ENCODE assay signal across 12 cellular contexts in the genomic region with DNA sequence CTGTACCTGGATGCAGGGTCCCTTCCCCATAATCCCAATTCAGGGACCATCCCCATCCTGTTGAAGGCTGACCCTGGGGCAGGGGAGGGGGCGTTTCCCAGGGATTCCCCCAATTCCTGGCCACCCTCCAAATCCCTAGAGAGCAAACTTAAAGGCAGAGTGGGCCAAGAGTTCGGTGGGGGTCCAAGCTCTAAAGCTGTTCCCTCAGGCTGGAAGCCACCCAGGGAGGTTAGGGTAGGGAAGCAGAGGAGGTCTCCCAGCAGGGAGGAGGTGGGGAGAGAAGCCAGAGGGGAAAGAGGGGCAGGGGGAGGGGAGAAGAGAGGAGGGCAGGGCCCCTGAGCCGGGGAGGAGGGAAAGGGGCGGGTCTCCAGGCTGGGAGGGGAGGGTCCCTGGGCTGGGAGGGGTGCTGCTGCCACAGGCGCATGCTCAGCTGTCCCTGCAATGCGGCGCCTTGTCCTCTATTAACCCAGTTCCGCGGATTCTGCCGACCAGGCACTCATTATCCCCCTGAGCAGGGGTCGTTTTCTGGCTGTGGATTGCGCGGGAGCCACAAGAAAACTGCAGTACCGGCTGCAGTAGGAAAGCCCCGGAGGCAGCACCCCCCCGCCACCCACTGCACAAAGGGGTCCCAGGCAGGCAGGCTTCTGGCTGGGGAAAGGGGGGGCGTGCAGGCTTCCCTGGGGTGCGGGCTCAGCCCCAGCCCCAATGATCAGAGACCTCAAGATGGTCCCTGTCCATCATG. TPM values are rescaled to one million over a fixed set of nuclear protein-coding genes. Genes with fewer than 3 reads are reported as not detected.
DNase-seq lines count a peak whose midpoint lies in the region; ATAC-seq, FAIRE-seq and TF ChIP-seq lines count a peak whose summit lies in the region.
"Had no signal": no experiment of that assay in that cellular context is flagged by ENCODE, and none has a peak within 500 bp of the region (broad histone marks: within the 10 kb centered on the region; RNA-seq: fewer than 3 reads in every experiment).

No MANE protein-coding gene starts in this region.

- peak overlapping the region; percentile 50; the same call in 1 of the 2 replicates for H3K9ac ChIP-seq in HUES64 (ENCODE audit: low read depth, low read length)

- WGBS in HUES64 = 14% methylated on average over 18 of the region's 18 CpGs
- WGBS in small intestine, 3 donors = 21 to 28% (median 22%) methylated on average over 15 to 18 of the region's 18 CpGs

- no peaks in the 10 kb centered on the region for H3K9me3 Mint-ChIP-seq in WTC11

- H3K36me3 ChIP-seq in HUES64 (ENCODE audit: insufficient read depth, low read length) (no peaks in the 10 kb centered on the region), small intestine (ENCODE audit: control insufficient read depth in 2 of 2, insufficient read depth in 2 of 2, low read length in 2 of 2) (no peaks in the 10 kb centered on the region)
- H3K36me3 ChIP-seq: thoracic aorta had no signal

- peaks cover 13% of the 10 kb centered on the region for H3K4me1 ChIP-seq in HUES64 (ENCODE audit: insufficient read depth, low read length)
- no peaks in the 10 kb centered on the region for H3K4me1 ChIP-seq in small intestine (ENCODE audit: control insufficient read depth in 2 of 2, insufficient read depth in 1 of 2, low read depth in 1 of 2, low read length in 1 of 2)
- H3K4me1 ChIP-seq: Caco-2 had no signal

- H3K27me3 ChIP-seq in HUES64 (ENCODE audit: insufficient read depth, low read length) (peaks cover 34% of the 10 kb centered on the region), small intestine (ENCODE audit: control insufficient read depth in 2 of 2, insufficient read depth in 2 of 2, low read length in 2 of 2) (no peaks in the 10 kb centered on the region)

- H3K4me1 Mint-ChIP-seq in WTC11 = peaks cover 3% of the 10 kb centered on the region; the same call in 1 of the 2 replicates

- H3K4me3 Mint-ChIP-seq in WTC11 = peak overlapping the region; percentile 47

- peaks cover 18% of the 10 kb centered on the region for H3K27me3 Mint-ChIP-seq in WTC11 (ENCODE audit: low read depth)

- POLR2A ChIA-PET in WTC11 (lab: Charles Lee) = no interaction called here

- no peak overlapping the region for H3K27ac Mint-ChIP-seq in WTC11

- ATAC-seq in WTC11 = peak; percentile 97
- no peak for ATAC-seq in HG03520 (IDR thresholded peaks at IDR 0.05; ENCODE audit: unreplicated experiment)
- ATAC-seq in GM18909 (IDR thresholded peaks at IDR 0.05; ENCODE audit: poor library complexity, unreplicated experiment) = no peak
- ATAC-seq in GM21447 (IDR thresholded peaks at IDR 0.05; ENCODE audit: unreplicated experiment) = no peak

- H3K36me3 Mint-ChIP-seq in WTC11 = no peaks in the 10 kb centered on the region

- CTCF ChIA-PET in WTC11 (lab: Charles Lee) = interaction anchor here (0.6 to 2.1 kb wide), 6 partner anchors 10 to 190 kb away, joined by 3 to 8 read pairs (median 4); no protein-coding TSS in a partner anchor

- DNase-seq in WTC11 (ENCODE audit: low spot score) = peak; percentile 85
- peak; percentile 50 for DNase-seq in iPS DF 19.7 (ENCODE audit: low read depth, low spot score)
- no peak for DNase-seq in retinal pigment epithelial cell (ENCODE audit: low read depth)
- no peak for DNase-seq in small intestine
- DNase-seq: hippocampal formation had no signal

- no peak for FAIRE-seq in small intestine (lab: Jason Lieb, UNC)
- FAIRE-seq: GM12891 had no signal

- H3K9me3 ChIP-seq in HUES64 (ENCODE audit: insufficient read depth, low read depth, low read length) (no peaks in the 10 kb centered on the region), small intestine (ENCODE audit: control insufficient read depth, low read depth) (no peaks in the 10 kb centered on the region)
- H3K9me3 ChIP-seq: Caco-2, thoracic aorta had no signal

- H3K4me3 ChIP-seq in HUES64 (ENCODE audit: low read length) (peak overlapping the region; percentile 46), retinal pigment epithelial cell (ENCODE audit: low read length) (peak overlapping the region; percentile 12), small intestine (ENCODE audit: low read depth in 1 of 2, low read length in 2 of 2) (no peak overlapping the region)
- H3K4me3 ChIP-seq: thoracic aorta had no signal

- TF ChIP-seq CTCF in WTC11 (IDR thresholded peaks at IDR 0.05) (no peak), retinal pigment epithelial cell (conservative IDR thresholded peaks at IDR 0.05; ENCODE audit: low read depth, low read length) (no peak)

- H3K27ac ChIP-seq in HUES64 (ENCODE audit: low read depth, low read length) (no peak overlapping the region), small intestine (ENCODE audit: low read depth in 1 of 2, low read length in 1 of 2) (no peak overlapping the region)
- H3K27ac ChIP-seq: thoracic aorta had no signal

TF ChIP-seq in WTC11, 78 proteins besides CTCF, POLR2A, EP300 and RAD21:
- TF ChIP-seq, protein P1, sequence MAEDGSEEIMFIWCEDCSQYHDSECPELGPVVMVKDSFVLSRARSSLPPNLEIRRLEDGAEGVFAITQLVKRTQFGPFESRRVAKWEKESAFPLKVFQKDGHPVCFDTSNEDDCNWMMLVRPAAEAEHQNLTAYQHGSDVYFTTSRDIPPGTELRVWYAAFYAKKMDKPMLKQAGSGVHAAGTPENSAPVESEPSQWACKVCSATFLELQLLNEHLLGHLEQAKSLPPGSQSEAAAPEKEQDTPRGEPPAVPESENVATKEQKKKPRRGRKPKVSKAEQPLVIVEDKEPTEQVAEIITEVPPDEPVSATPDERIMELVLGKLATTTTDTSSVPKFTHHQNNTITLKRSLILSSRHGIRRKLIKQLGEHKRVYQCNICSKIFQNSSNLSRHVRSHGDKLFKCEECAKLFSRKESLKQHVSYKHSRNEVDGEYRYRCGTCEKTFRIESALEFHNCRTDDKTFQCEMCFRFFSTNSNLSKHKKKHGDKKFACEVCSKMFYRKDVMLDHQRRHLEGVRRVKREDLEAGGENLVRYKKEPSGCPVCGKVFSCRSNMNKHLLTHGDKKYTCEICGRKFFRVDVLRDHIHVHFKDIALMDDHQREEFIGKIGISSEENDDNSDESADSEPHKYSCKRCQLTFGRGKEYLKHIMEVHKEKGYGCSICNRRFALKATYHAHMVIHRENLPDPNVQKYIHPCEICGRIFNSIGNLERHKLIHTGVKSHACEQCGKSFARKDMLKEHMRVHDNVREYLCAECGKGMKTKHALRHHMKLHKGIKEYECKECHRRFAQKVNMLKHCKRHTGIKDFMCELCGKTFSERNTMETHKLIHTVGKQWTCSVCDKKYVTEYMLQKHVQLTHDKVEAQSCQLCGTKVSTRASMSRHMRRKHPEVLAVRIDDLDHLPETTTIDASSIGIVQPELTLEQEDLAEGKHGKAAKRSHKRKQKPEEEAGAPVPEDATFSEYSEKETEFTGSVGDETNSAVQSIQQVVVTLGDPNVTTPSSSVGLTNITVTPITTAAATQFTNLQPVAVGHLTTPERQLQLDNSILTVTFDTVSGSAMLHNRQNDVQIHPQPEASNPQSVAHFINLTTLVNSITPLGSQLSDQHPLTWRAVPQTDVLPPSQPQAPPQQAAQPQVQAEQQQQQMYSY (CRISPR knock-in tag; IDR thresholded peaks at IDR 0.05) = peak; percentile 68
- TF ChIP-seq, protein P2, sequence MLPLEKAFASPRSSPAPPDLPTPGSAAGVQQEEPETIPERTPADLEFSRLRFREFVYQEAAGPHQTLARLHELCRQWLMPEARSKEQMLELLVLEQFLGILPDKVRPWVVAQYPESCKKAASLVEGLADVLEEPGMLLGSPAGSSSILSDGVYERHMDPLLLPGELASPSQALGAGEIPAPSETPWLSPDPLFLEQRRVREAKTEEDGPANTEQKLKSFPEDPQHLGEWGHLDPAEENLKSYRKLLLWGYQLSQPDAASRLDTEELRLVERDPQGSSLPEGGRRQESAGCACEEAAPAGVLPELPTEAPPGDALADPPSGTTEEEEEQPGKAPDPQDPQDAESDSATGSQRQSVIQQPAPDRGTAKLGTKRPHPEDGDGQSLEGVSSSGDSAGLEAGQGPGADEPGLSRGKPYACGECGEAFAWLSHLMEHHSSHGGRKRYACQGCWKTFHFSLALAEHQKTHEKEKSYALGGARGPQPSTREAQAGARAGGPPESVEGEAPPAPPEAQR (CRISPR knock-in tag; IDR thresholded peaks at IDR 0.05) = no peak

RNA-seq across cellular contexts. Expression of a gene that starts 49.4 kb away (rescaled TPM):
- 0.10 TPM for polyA plus RNA-seq in HUES64 (2013, experiment 1 of 2)
- polyA plus RNA-seq in HUES64 (2013, experiment 2 of 2) = 0.38 TPM
- total RNA-seq in WTC11 (2021) = 0.41 to 0.53 TPM (median 0.44 TPM) in 3 replicates
- 1 to 10 TPM; 1.3 to 1.8 (median 1.6) TPM for polyA plus RNA-seq in small intestine
- total RNA-seq: Caco-2 had no signal

Comparison
In these comparisons a context has a peak if more than half of its experiments do, and no peak if none do; other contexts are left out.
1. H3K4me3 ChIP-seq: peak in HUES64 (single experiment) and retinal pigment epithelial cell (single experiment); none in small intestine (0 of 2).
2. DNase-seq: peak in WTC11 (single experiment) and iPS DF 19.7 (single experiment); none in retinal pigment epithelial cell (single experiment) and small intestine (single experiment).